Comparison of ENCODE assay signal across 1 cellular context in genomic region chr5:50963647-50964584, GRCh38.
TF ChIP-seq lines count a peak whose summit lies in the region.

No MANE protein-coding gene starts in this region.

TF ChIP-seq in H1, 55 proteins besides CTCF, POLR2A, EP300 and RAD21 (continued from another document):
- TF ChIP-seq RNF2 (IDR thresholded peaks at IDR 0.05; ENCODE audit: borderline replicate concordance, low read depth, low read length, missing control alignments, poor library complexity, severe bottlenecking) = peak; percentile 96
TF ChIP-seq in H1: peak in this region for 7.
